ENCODE assay signal across 17 cellular contexts in genomic region chr12:98438826-98439225, GRCh38.
DNase-seq lines count a peak whose midpoint lies in the region; ATAC-seq and TF ChIP-seq lines count a peak whose summit lies in the region.
"Had no signal": no experiment of that assay in that cellular context is flagged by ENCODE, and none has a peak within 500 bp of the region (broad histone marks: within the 10 kb centered on the region; RNA-seq: fewer than 3 reads in every experiment).

No MANE protein-coding gene starts in this region.

- no peak for TF ChIP-seq CTCF in WERI-Rb-1 (IDR thresholded peaks at IDR 0.05; ENCODE audit: low read depth, low read length)
- no peak for TF ChIP-seq CTCF in heart left ventricle (IDR thresholded peaks at IDR 0.05)
- TF ChIP-seq CTCF in spleen (IDR thresholded peaks at IDR 0.05 in 8 of 11, conservative IDR thresholded peaks at IDR 0.05 in 3 of 11), result no peak

- TF ChIP-seq POLR2A in heart left ventricle (IDR thresholded peaks at IDR 0.05) (no peak), spleen (IDR thresholded peaks at IDR 0.05) (no peak)

- peak in 2 of 4 donors; percentile 29 to 42 for ATAC-seq in heart left ventricle
- ATAC-seq in GM19035 (IDR thresholded peaks at IDR 0.05; ENCODE audit: unreplicated experiment), result no peak
- no peak for ATAC-seq in GM21786 (IDR thresholded peaks at IDR 0.05; ENCODE audit: unreplicated experiment)

- H3K9me2 ChIP-seq in GM23248 (ENCODE audit: insufficient read depth), result no peaks in the 10 kb centered on the region

- peaks cover 26% of the 10 kb centered on the region for H3F3A ChIP-seq in GM23248 (ENCODE audit: insufficient read depth)

- peak overlapping the region; percentile 78 for H3K4me2 ChIP-seq in GM23248 (ENCODE audit: unreplicated experiment)

- H3K36me3 ChIP-seq in GM23248 (ENCODE audit: low read depth) (no peaks in the 10 kb centered on the region), WERI-Rb-1 (no peaks in the 10 kb centered on the region), heart left ventricle (no peaks in the 10 kb centered on the region), spleen (no peaks in the 10 kb centered on the region)
- H3K36me3 ChIP-seq: breast epithelium had no signal

- H3K4me1 ChIP-seq in GM23248 (ENCODE audit: insufficient read depth), result peaks cover 31% of the 10 kb centered on the region
- peaks cover 0 to 42% (median 13%) of the 10 kb centered on the region in 12 donors for H3K4me1 ChIP-seq in heart left ventricle
- H3K4me1 ChIP-seq in spleen, result peaks cover 0 to 33% (median 13%) of the 10 kb centered on the region in 6 donors
- H3K4me1 ChIP-seq: breast epithelium had no signal

- peak overlapping the region; percentile 58; the same call in 1 of the 2 replicates for H2AFZ ChIP-seq in GM23248

- in situ Hi-C loops in GM23248 (cut with MboI), result no loop called here

- no peaks in the 10 kb centered on the region for H3K79me2 ChIP-seq in GM23248 (ENCODE audit: insufficient read depth)

- H3K27me3 ChIP-seq in GM23248 (replicated peaks; ENCODE audit: insufficient read depth) (no peaks in the 10 kb centered on the region), WERI-Rb-1 (ENCODE audit: insufficient read depth, low read depth, severe bottlenecking) (no peaks in the 10 kb centered on the region), heart left ventricle (no peaks in the 10 kb centered on the region), spleen (replicated peaks in 1 of 7) (peaks cover 0 to 17% (median 0%) of the 10 kb centered on the region in 7 donors)
- H3K27me3 ChIP-seq: breast epithelium had no signal

- no peak overlapping the region for H3K4me3 ChIP-seq in GM23248
- H3K4me3 ChIP-seq in WERI-Rb-1 (ENCODE audit: low read depth, low read length), result no peak overlapping the region
- peak overlapping the region in 1 of 12 donors; percentile 14 for H3K4me3 ChIP-seq in heart left ventricle
- no peak overlapping the region for H3K4me3 ChIP-seq in spleen
- H3K4me3 ChIP-seq: breast epithelium had no signal

- DNase-seq in GM23248, result peak; percentile 6
- peak; percentile 26 for DNase-seq in WERI-Rb-1
- no peak for DNase-seq in heart left ventricle
- no peak for DNase-seq in spleen
- DNase-seq in COLO668 (lab: John Stamatoyannopoulos, UW; ENCODE audit: unreplicated experiment), result no peak
- DNase-seq: activated CD4-positive, alpha-beta T cell treated with anti-CD3 and anti-CD28 coated beads, Interleukin-2, amount 10 ng/mL, durations not matched to agents 7 days and 5 days; cortex of kidney; H9; hippocampal formation; Karpas-422; mammary epithelial cell; NCI-H748 treated with DMSO at 0.1 percent for 48 hours; SIG-M5; substantia nigra had no signal

- H3K9ac ChIP-seq in GM23248, result peak overlapping the region; percentile 72

- H3K9me3 ChIP-seq in GM23248 (ENCODE audit: low read depth), result no peaks in the 10 kb centered on the region
- no peaks in the 10 kb centered on the region for H3K9me3 ChIP-seq in WERI-Rb-1 (ENCODE audit: severe bottlenecking)
- H3K9me3 ChIP-seq in heart left ventricle, result peaks cover 0 to 18% (median 4%) of the 10 kb centered on the region in 12 donors
- peaks cover 0 to 16% (median 7%) of the 10 kb centered on the region in 8 donors for H3K9me3 ChIP-seq in spleen
- H3K9me3 ChIP-seq: breast epithelium had no signal

- H4K20me1 ChIP-seq in GM23248 (ENCODE audit: insufficient read depth), result no peaks in the 10 kb centered on the region

- intact Hi-C loops in heart left ventricle (cut with DNase I), result no loop called here
- intact Hi-C loops in spleen (cut with DNase I; ENCODE audit: low total_unique reads), result no loop called here

- H3K27ac ChIP-seq in GM23248, result peak overlapping the region; percentile 94
- no peak overlapping the region for H3K27ac ChIP-seq in WERI-Rb-1
- H3K27ac ChIP-seq in heart left ventricle, result peak overlapping the region in 10 of 12 donors; percentile 50 to 92 (median 71)
- peak overlapping the region in 5 of 8 donors; percentile 66 to 84 (median 82) for H3K27ac ChIP-seq in spleen

Comparison
In these comparisons a context has a peak if more than half of its experiments do, and no peak if none do; other contexts are left out.
1. DNase-seq: peak in GM23248 (single experiment) and WERI-Rb-1 (single experiment); none in heart left ventricle (0 of 5), spleen (single experiment) and COLO668 (single experiment).